ENCODE assay signal across 9 cellular contexts in the genomic region with DNA sequence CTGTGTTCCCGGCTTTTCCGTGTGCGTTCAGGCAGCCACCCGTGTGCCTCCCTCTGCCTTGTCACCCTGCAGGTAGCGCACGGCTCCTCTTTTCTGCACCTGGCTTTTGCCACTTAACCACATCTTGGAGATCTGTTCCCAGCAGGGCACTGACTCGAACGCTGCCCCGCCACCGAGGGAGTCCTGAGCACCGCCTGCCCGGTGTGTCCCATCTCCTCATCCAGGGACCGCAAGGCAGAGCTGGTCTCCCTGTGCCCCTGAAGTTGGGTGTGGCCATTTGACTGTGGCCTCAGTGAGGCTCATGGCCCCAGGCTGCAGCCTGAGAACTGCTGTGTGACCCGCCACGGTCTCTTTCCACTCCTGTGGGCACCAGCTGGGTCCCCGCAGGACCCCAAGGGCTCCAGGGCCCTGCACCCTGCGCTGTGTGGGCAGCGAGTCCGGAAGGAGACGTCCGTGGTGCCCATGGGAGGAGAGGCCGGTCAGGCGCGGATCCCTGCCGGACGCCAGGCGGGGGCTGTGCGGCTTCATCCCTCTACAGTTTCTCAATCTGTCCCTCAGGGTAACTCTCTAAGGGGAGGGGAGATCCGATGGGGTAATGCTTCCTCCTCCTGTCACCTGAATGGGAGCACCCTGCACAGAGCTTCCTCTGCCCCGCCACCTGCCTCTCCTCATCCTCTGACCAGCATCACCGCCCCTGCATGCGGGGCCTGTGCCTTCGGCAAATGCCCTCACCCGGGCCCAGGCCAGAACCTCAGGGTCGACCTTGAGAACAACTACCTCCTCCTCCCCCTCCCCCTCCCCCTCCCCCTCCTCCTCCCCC. TPM values are rescaled to one million over a fixed set of nuclear protein-coding genes. Genes with fewer than 3 reads are reported as not detected.
DNase-seq lines count a peak whose midpoint lies in the region; ATAC-seq, FAIRE-seq and TF ChIP-seq lines count a peak whose summit lies in the region.
"Had no signal": no experiment of that assay in that cellular context is flagged by ENCODE, and none has a peak within 500 bp of the region (broad histone marks: within the 10 kb centered on the region; RNA-seq: fewer than 3 reads in every experiment).

No MANE protein-coding gene starts in this region.

- TF ChIP-seq POLR2A in breast epithelium (IDR thresholded peaks at IDR 0.05) = no peak

- 74% methylated on average over 35 of the region's 35 CpGs for WGBS in right cardiac atrium

- no peaks in the 10 kb centered on the region for H3K9me3 ChIP-seq in right cardiac atrium (ENCODE audit: control insufficient read depth, low read length)
- no peaks in the 10 kb centered on the region for H3K9me3 ChIP-seq in right atrium auricular region
- H3K9me3 ChIP-seq in breast epithelium = no peaks in the 10 kb centered on the region

- intact Hi-C loops in right cardiac atrium (cut with DNase I) (loop anchor here in 2 of 4 donors (2.0 to 10.0 kb wide), 2 partner anchors 51 to 59 kb away; partner anchors contain the start of gene TMEM184A (in 1 of the 2)), breast epithelium (cut with DNase I; ENCODE audit: low total_unique reads) (no loop called here)

- H3K27ac ChIP-seq in right cardiac atrium (ENCODE audit: low read length) = no peak overlapping the region
- peak overlapping the region in 1 of 2 donors; percentile 4 for H3K27ac ChIP-seq in right atrium auricular region
- peak overlapping the region; percentile 32 to 45 for H3K27ac ChIP-seq in breast epithelium

- peak; percentile 79 for FAIRE-seq in urothelium cell line (lab: Jason Lieb, UNC)

- H3K27me3 ChIP-seq in right cardiac atrium (ENCODE audit: control insufficient read depth, insufficient read depth) = no peaks in the 10 kb centered on the region
- H3K27me3 ChIP-seq in right atrium auricular region = no peaks in the 10 kb centered on the region
- no peaks in the 10 kb centered on the region for H3K27me3 ChIP-seq in breast epithelium

- H3K4me3 ChIP-seq in right cardiac atrium (ENCODE audit: low read length) (no peak overlapping the region), right atrium auricular region (no peak overlapping the region), breast epithelium (no peak overlapping the region)

- H3K4me1 ChIP-seq in right cardiac atrium (ENCODE audit: control insufficient read depth, insufficient read depth, low read length) = peaks cover 7% of the 10 kb centered on the region
- H3K4me1 ChIP-seq in right atrium auricular region = peaks cover 0 to 27% of the 10 kb centered on the region in 2 donors
- peaks cover 0 to 16% of the 10 kb centered on the region in 2 donors for H3K4me1 ChIP-seq in breast epithelium

- ATAC-seq in right cardiac atrium = no peak

- H3K36me3 ChIP-seq in right atrium auricular region (peaks cover 11% of the 10 kb centered on the region), breast epithelium (no peaks in the 10 kb centered on the region)

- peak in 2 of 3 donors; percentile 55 to 57 for DNase-seq in right cardiac atrium
- no peak for DNase-seq in right atrium auricular region (ENCODE audit: low spot score)
- DNase-seq in NCI-H69 (lab: John Stamatoyannopoulos, UW) = peak; percentile 76
- no peak for DNase-seq in breast epithelium (ENCODE audit: low spot score in 2 of 2)
- DNase-seq in urothelium cell line (ENCODE audit: low spot score) = no peak
- DNase-seq in AG08395 (ENCODE audit: low spot score) = no peak
- no peak for DNase-seq in SW 1271 (lab: John Stamatoyannopoulos, UW)
- no peak for DNase-seq in COLO829 (ENCODE audit: low spot score)
- DNase-seq: activated CD4-positive, alpha-beta T cell treated with anti-CD3 and anti-CD28 coated beads for 4 hours had no signal

- no peak for TF ChIP-seq CTCF in right atrium auricular region (IDR thresholded peaks at IDR 0.05)
- TF ChIP-seq CTCF in breast epithelium (IDR thresholded peaks at IDR 0.05) = no peak

RNA-seq across cellular contexts. Expression of gene INTS1, which starts 1.8 kb away (rescaled TPM):
- total RNA-seq in right cardiac atrium (10 to 100 TPM; 30.6 to 48.3 (median 46.3) TPM), right atrium auricular region (10 to 100 TPM; 29.0 to 47.0 TPM), breast epithelium (10 to 100 TPM; 27.5 to 32.1 (median 27.7) TPM)
- 39.0 TPM for polyA plus RNA-seq in right cardiac atrium

RNA-seq across cellular contexts. Expression of gene MAFK, which starts 24.6 kb away (rescaled TPM):
- 10 to 100 TPM; 43.6 to 69.3 (median 55.9) TPM for total RNA-seq in right cardiac atrium
- polyA plus RNA-seq in right cardiac atrium = 73.8 TPM
- 10 to 100 TPM; 29.6 to 70.9 TPM for total RNA-seq in right atrium auricular region
- 10 to 100 TPM; 14.4 to 25.9 (median 25.2) TPM for total RNA-seq in breast epithelium

RNA-seq across cellular contexts. Expression of gene MICALL2, which starts 46.7 kb away (rescaled TPM):
- total RNA-seq in right cardiac atrium (10 to 100 TPM in 3 of 4 donors, 1 to 10 TPM in 1; 9.7 to 18.7 (median 13.4) TPM), right atrium auricular region (1 to 10 TPM; 3.6 to 9.4 TPM), breast epithelium (10 to 100 TPM in 2 of 3 donors, 1 to 10 TPM in 1; 4.0 to 20.0 (median 15.8) TPM)
- polyA plus RNA-seq in right cardiac atrium = 13.0 TPM

RNA-seq across cellular contexts. Expression of gene TMEM184A, which starts 50.1 kb away (rescaled TPM):
- under 1 TPM in 3 of 4 donors, not detected in 1; 0.26 to 0.62 (median 0.49) TPM for total RNA-seq in right cardiac atrium
- 0.38 TPM for polyA plus RNA-seq in right cardiac atrium
- under 1 TPM in 1 of 2 donors, not detected in 1; 0.28 TPM for total RNA-seq in right atrium auricular region
- total RNA-seq in breast epithelium = 1 to 10 TPM in 2 of 3 donors, not detected in 1; 6.6 to 8.2 TPM

Comparison
In these comparisons a context has a peak if more than half of its experiments do, and no peak if none do; other contexts are left out.
1. DNase-seq: peak in right cardiac atrium (2 of 3) and NCI-H69 (single experiment); none in right atrium auricular region (single experiment), breast epithelium (0 of 2), urothelium cell line (single experiment), AG08395 (single experiment), SW 1271 (0 of 2) and COLO829 (single experiment).